Comparison of ENCODE assay signal across 8 cellular contexts in the genomic region with DNA sequence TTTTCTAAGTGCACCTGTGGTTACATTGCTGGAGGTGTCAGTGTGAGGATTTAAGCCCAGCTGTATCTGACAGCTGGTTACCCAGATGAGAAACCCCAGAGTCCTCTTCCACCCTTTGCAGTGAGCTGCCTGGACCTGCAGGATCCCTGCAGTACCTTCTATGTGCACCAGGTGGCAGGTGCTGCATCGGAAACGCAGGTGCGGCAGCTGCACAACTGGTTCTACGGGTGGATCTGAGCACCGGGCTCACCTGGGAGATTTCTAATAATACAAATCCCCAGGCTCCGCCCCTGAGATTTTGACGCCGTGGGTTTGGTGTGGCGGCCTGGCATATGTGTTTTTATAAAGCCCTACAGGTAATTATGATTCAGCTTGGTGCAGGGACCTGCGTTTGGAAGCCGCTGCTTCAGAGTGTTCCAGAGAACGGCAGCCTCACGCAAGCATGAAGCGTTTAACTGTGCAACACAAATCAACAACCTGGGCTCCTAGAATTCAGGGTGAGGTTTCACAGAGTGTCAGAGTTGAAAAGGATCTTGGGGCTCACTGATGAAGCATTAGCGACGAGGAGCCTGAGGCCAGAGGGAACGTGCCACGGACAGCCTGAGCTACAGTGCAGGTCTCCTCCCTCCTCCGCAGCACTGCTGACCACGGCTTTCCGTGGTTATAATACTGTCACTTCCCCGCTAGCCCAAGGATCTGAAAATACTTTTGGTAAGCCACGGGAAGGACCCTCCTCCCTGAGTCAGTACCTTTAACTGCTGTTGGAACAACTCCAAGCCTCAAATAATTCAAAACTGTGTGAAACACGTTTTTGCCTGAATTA.
DNase-seq lines count a peak whose midpoint lies in the region; ATAC-seq and TF ChIP-seq lines count a peak whose summit lies in the region.

No MANE protein-coding gene starts in this region.

- peaks cover 59% of the 10 kb centered on the region for H3K27me3 Mint-ChIP-seq in H9 (ENCODE audit: low read depth)
- H3K27me3 Mint-ChIP-seq in activated naive CD4-positive, alpha-beta T cell treated with anti-CD3 and anti-CD28 coated beads, Interleukin-2, amount 10 ng/mL, durations not matched to agents 7 days and 5 days, result peaks cover 28% of the 10 kb centered on the region

- H3K36me3 ChIP-seq in spleen, result no peaks in the 10 kb centered on the region

- H3K18ac ChIP-seq in H9 (ENCODE audit: insufficient read length, low read depth, low read length), result no peak overlapping the region

- no peak overlapping the region for H2AFZ ChIP-seq in H9 (ENCODE audit: low read length)

- H2AK5ac ChIP-seq in H9 (ENCODE audit: insufficient read length, low read length), result no peak overlapping the region

- H3K27me3 ChIP-seq in H9 (ENCODE audit: insufficient read depth, low read length) (no peaks in the 10 kb centered on the region; the same call in 1 of the 2 replicates), right cardiac atrium (ENCODE audit: control insufficient read depth, insufficient read depth) (no peaks in the 10 kb centered on the region), spleen (replicated peaks in 1 of 7) (peaks cover 0 to 61% (median 7%) of the 10 kb centered on the region in 7 donors)

- H2BK20ac ChIP-seq in H9 (ENCODE audit: low read depth, low read length, poor library complexity, severe bottlenecking), result no peak overlapping the region

- H3K27ac ChIP-seq in H9 (ENCODE audit: insufficient read length, low read depth, low read length) (no peak overlapping the region), right cardiac atrium (ENCODE audit: low read length) (no peak overlapping the region), spleen (no peak overlapping the region)

- H3K4me1 Mint-ChIP-seq in H9, result peaks cover 6% of the 10 kb centered on the region in 2 experiments; a peak in 3 of 4 replicates
- H3K4me1 Mint-ChIP-seq in activated naive CD4-positive, alpha-beta T cell treated with anti-CD3 and anti-CD28 coated beads, Interleukin-2, amount 10 ng/mL, durations not matched to agents 7 days and 5 days, result peaks cover 7% of the 10 kb centered on the region

- H3K9me3 ChIP-seq in H9 (ENCODE audit: control insufficient read depth, low read depth, low read length) (no peaks in the 10 kb centered on the region), right cardiac atrium (ENCODE audit: control insufficient read depth, low read length) (no peaks in the 10 kb centered on the region), spleen (no peaks in the 10 kb centered on the region)

- H3K27ac Mint-ChIP-seq in H9, result no peak overlapping the region
- no peak overlapping the region for H3K27ac Mint-ChIP-seq in activated naive CD4-positive, alpha-beta T cell treated with anti-CD3 and anti-CD28 coated beads, Interleukin-2, amount 10 ng/mL, durations not matched to agents 7 days and 5 days

- H3K4me1 ChIP-seq in H9 (ENCODE audit: insufficient read depth, low read length) (no peaks in the 10 kb centered on the region), right cardiac atrium (ENCODE audit: control insufficient read depth, insufficient read depth, low read length) (no peaks in the 10 kb centered on the region), spleen (peaks cover 0 to 7% (median 2%) of the 10 kb centered on the region in 6 donors)

- no peak overlapping the region for H2BK120ac ChIP-seq in H9 (ENCODE audit: low read depth, low read length, poor library complexity, severe bottlenecking)

- peak overlapping the region in 1 of 2 experiments; percentile 43; a peak in 1 of 5 replicates for H3K4me3 Mint-ChIP-seq in H9
- no peak overlapping the region for H3K4me3 Mint-ChIP-seq in activated naive CD4-positive, alpha-beta T cell treated with anti-CD3 and anti-CD28 coated beads, Interleukin-2, amount 10 ng/mL, durations not matched to agents 7 days and 5 days

- H4K20me1 ChIP-seq in H9 (ENCODE audit: control insufficient read depth, insufficient read depth, insufficient read length), result no peaks in the 10 kb centered on the region

- no peak overlapping the region for H2BK15ac ChIP-seq in H9 (ENCODE audit: low read depth, low read length)

- H2BK12ac ChIP-seq in H9 (ENCODE audit: insufficient read length, low read depth, low read length), result no peak overlapping the region

- no peaks in the 10 kb centered on the region for H3K79me2 ChIP-seq in H9 (ENCODE audit: insufficient read depth, low read length)

- H4K8ac ChIP-seq in H9 (replicated peaks; ENCODE audit: insufficient read length, low read depth, low read length), result no peak overlapping the region

- H3K36me3 Mint-ChIP-seq in H9 (ENCODE audit: insufficient read depth in 1 of 3, low read depth in 3 of 3), result no peaks in the 10 kb centered on the region; a peak in 1 of 7 replicates
- H3K36me3 Mint-ChIP-seq in activated naive CD4-positive, alpha-beta T cell treated with anti-CD3 and anti-CD28 coated beads, Interleukin-2, amount 10 ng/mL, durations not matched to agents 7 days and 5 days, result no peaks in the 10 kb centered on the region

- no peak overlapping the region for H3T11ph ChIP-seq in H9 (ENCODE audit: low read length)

- H3K9ac ChIP-seq in H9 (ENCODE audit: extremely low read depth, insufficient read length, low read length), result no peak overlapping the region

- H4K91ac ChIP-seq in H9 (ENCODE audit: insufficient read length, low read depth, low read length), result no peak overlapping the region

- no CpG with 5 or more reads among the region's 24 CpGs for WGBS in H9 (ENCODE audit: extremely low coverage, insufficient read length, low lambda C conversion rate)
- 44% methylated on average over 24 of the region's 24 CpGs for WGBS in right cardiac atrium
- WGBS in spleen, 5 donors, result 19 to 36% (median 23%) methylated on average over 19 to 24 of the region's 24 CpGs

- no peak overlapping the region for H2BK5ac ChIP-seq in H9 (ENCODE audit: insufficient read length, low read length)

- no peak overlapping the region for H3K4ac ChIP-seq in H9 (ENCODE audit: low read depth, low read length)

- no peak overlapping the region for H3K56ac ChIP-seq in H9 (ENCODE audit: insufficient read length, low read depth, low read length)

- H3K14ac ChIP-seq in H9 (ENCODE audit: insufficient read depth, low read length), result no peak overlapping the region

- H3K9me3 Mint-ChIP-seq in H9, result peaks cover 2 to 5% of the 10 kb centered on the region in 2 experiments; a peak in 3 of 5 replicates
- H3K9me3 Mint-ChIP-seq in activated naive CD4-positive, alpha-beta T cell treated with anti-CD3 and anti-CD28 coated beads, Interleukin-2, amount 10 ng/mL, durations not matched to agents 7 days and 5 days, result no peaks in the 10 kb centered on the region

- peak; percentile 46 to 47 for ATAC-seq in right cardiac atrium

- DNase-seq in GM03348 (ENCODE audit: low spot score) (peak; percentile 47), H9 (peak; percentile 92), M059J (ENCODE audit: low read depth) (peak; percentile 39), SK-MEL-5 (ENCODE audit: low read depth, low spot score) (peak; percentile 61), right cardiac atrium (peak; percentile 37 to 80 (median 70)), spleen (peak; percentile 89), posterior vena cava (ENCODE audit: low spot score) (no peak)
- DNase-seq in activated naive CD4-positive, alpha-beta T cell treated with anti-CD3 and anti-CD28 coated beads, Interleukin-2, amount 10 ng/mL, durations not matched to agents 7 days and 5 days, result peak; percentile 85

- TF ChIP-seq CTCF in H9 (conservative IDR thresholded peaks at IDR 0.05) (peak; percentile 94), spleen (IDR thresholded peaks at IDR 0.05 in 8 of 11, conservative IDR thresholded peaks at IDR 0.05 in 3 of 11) (peak; percentile 44 to 91 (median 78))

- no peaks in the 10 kb centered on the region for H3K79me1 ChIP-seq in H9 (ENCODE audit: insufficient read depth, low read depth, low read length, poor library complexity, severe bottlenecking)

- CTCF ChIA-PET in activated naive CD4-positive, alpha-beta T cell treated with anti-CD3 and anti-CD28 coated beads, Interleukin-2, amount 10 ng/mL, durations not matched to agents 7 days and 5 days (lab: Charles Lee), result interaction anchor here (0.8 to 2.2 kb wide), 13 partner anchors 11 to 404 kb away, joined by 3 to 24 read pairs (median 4); no protein-coding TSS in a partner anchor

- intact Hi-C loops in right cardiac atrium (cut with DNase I), result no loop called here
- intact Hi-C loops in spleen (cut with DNase I; ENCODE audit: low total_unique reads), result no loop called here
- intact Hi-C loops in posterior vena cava (cut with DNase I), result no loop called here

- no peaks in the 10 kb centered on the region for H3K23me2 ChIP-seq in H9 (ENCODE audit: insufficient read length, low read depth, low read length, poor library complexity, severe bottlenecking)

- H3K4me2 ChIP-seq in H9 (ENCODE audit: insufficient read depth, insufficient read length, low read length), result peak overlapping the region; percentile 0

- no peak overlapping the region for H4K5ac ChIP-seq in H9 (ENCODE audit: insufficient read length, low read depth, low read length)

- TF ChIP-seq POLR2A in spleen (IDR thresholded peaks at IDR 0.05), result no peak

- in situ Hi-C loops in SK-MEL-5 (cut with HindIII; ENCODE audit: low pct_unique_long_range_greater_than_20kb, low sequenced_read_pairs), result no loop called here

- no peak overlapping the region for H3K4me3 ChIP-seq in right cardiac atrium (ENCODE audit: low read length)
- peak overlapping the region in 1 of 8 donors; percentile 23 for H3K4me3 ChIP-seq in spleen

- no peak overlapping the region for H3K23ac ChIP-seq in H9 (ENCODE audit: insufficient read length, low read depth, low read length)
